Comparison of ENCODE assay signal across 8 cellular contexts in genomic region chr5:90802695-90803317, GRCh38.
DNase-seq lines count a peak whose midpoint lies in the region; TF ChIP-seq lines count a peak whose summit lies in the region.

No MANE protein-coding gene starts in this region.

- peak; percentile 21 for DNase-seq in AG10803 (ENCODE audit: low read depth)
- no peak for DNase-seq in GM06990 (ENCODE audit: extremely low read depth, insufficient read length)
- peak; percentile 57 for DNase-seq in HEK293T (ENCODE audit: extremely low spot score)
- DNase-seq in NAMALWA (ENCODE audit: low spot score), result peak; percentile 60
- peak; percentile 29 for DNase-seq in amniotic epithelial cell (ENCODE audit: low read depth)
- DNase-seq in kidney epithelial cell (ENCODE audit: low read depth), result no peak
- DNase-seq in ureter (ENCODE audit: low spot score), result no peak
- DNase-seq in DMS153 treated with DMSO at 0.1 percent for 48 hours (lab: John Stamatoyannopoulos, UW; ENCODE audit: unreplicated experiment), result no peak

- TF ChIP-seq CTCF in AG10803 (conservative IDR thresholded peaks at IDR 0.05; ENCODE audit: low read length) (peak; percentile 76), GM06990 (IDR thresholded peaks at IDR 0.05; ENCODE audit: insufficient read depth, low read length, poor library complexity, severe bottlenecking) (peak; percentile 80), kidney epithelial cell (IDR thresholded peaks at IDR 0.05; ENCODE audit: insufficient read depth, low read length, poor library complexity, severe bottlenecking) (peak; percentile 83)

- POLR2A ChIA-PET in HEK293T (lab: Yijun Ruan, JAX), result no interaction called here

- H3K27me3 ChIP-seq in GM06990 (replicated peaks; ENCODE audit: control insufficient read depth, insufficient read depth, low read length), result no peaks in the 10 kb centered on the region; the same call in 1 of the 2 replicates
- no peaks in the 10 kb centered on the region for H3K27me3 ChIP-seq in kidney epithelial cell (ENCODE audit: control insufficient read depth, insufficient read depth, low read length)

- H3K36me3 ChIP-seq in GM06990 (ENCODE audit: control insufficient read depth, insufficient read depth, low read length) (no peaks in the 10 kb centered on the region), kidney epithelial cell (ENCODE audit: control insufficient read depth, insufficient read depth, low read length) (no peaks in the 10 kb centered on the region)

- no peak overlapping the region for H3K4me3 ChIP-seq in AG10803 (ENCODE audit: low read length)
- no peak overlapping the region for H3K4me3 ChIP-seq in GM06990 (replicated peaks; ENCODE audit: low read depth, low read length)
- no peak overlapping the region for H3K4me3 ChIP-seq in kidney epithelial cell (ENCODE audit: low read depth, low read length)

- CTCF ChIA-PET in HEK293T (lab: Yijun Ruan, JAX), result interaction anchor here (0.6 to 1.5 kb wide), 8 partner anchors 8 to 582 kb away, joined by 3 to 6 read pairs (median 4); no protein-coding TSS in a partner anchor

TF ChIP-seq in HEK293T, 16 proteins besides CTCF, POLR2A, EP300 and RAD21:
- TF ChIP-seq NFRKB (IDR thresholded peaks at IDR 0.05) (no peak), ARNT (IDR thresholded peaks at IDR 0.05) (no peak)

Comparison
In these comparisons a context has a peak if more than half of its experiments do, and no peak if none do; other contexts are left out.
1. DNase-seq: peak in AG10803 (single experiment), HEK293T (single experiment), NAMALWA (single experiment) and amniotic epithelial cell (single experiment); none in GM06990 (single experiment), kidney epithelial cell (single experiment), ureter (single experiment) and DMS153 treated with DMSO at 0.1 percent for 48 hours (single experiment).
2. Peak in every context shown above with its lines, with median percentiles within 50 percentile points of each other: CTCF ChIP-seq.